Comparison of ENCODE assay signal across 16 cellular contexts in the genomic region with DNA sequence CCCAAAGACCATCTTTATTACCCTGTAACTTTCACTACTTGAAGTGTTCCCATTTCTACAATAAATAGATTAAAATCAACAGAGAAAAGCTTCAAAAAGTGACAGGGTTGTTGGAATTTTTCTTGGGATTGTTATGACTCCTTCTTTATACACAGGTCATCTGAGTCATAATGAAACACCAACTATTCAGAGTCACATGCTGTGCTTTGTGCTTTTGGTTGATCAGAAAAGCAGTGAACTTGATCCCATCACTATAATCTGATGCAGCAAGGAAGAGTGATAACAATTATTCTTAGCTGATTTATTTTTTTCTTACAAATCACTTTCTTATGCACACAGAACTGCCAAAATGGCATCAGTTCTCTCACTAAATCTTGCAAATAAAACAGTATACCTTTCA.
DNase-seq lines count a peak whose midpoint lies in the region; ATAC-seq, FAIRE-seq and TF ChIP-seq lines count a peak whose summit lies in the region.
"Had no signal": no experiment of that assay in that cellular context is flagged by ENCODE, and none has a peak within 500 bp of the region (broad histone marks: within the 10 kb centered on the region; RNA-seq: fewer than 3 reads in every experiment).

No MANE protein-coding gene starts in this region.

- POLR2A ChIA-PET in A673 (lab: Charles Lee; ENCODE audit: low non-redundant PET), result interaction anchor here (0.6 kb wide), 1 partner anchor 1596 kb away, joined by 3 read pairs; no protein-coding TSS in a partner anchor

- no peaks in the 10 kb centered on the region for H3K9me3 ChIP-seq in A673 (ENCODE audit: low read depth, low read length, poor library complexity, severe bottlenecking)
- H3K9me3 ChIP-seq in transverse colon, result no peaks in the 10 kb centered on the region

- in situ Hi-C loops in transverse colon (cut with MboI; ENCODE audit: low pct_ligation_motif_present in 1 of 4, low pct_unique_long_range_greater_than_20kb in 1 of 4, low sequenced_read_pairs in 3 of 4), result no loop called here

- TF ChIP-seq CTCF in A673 (conservative IDR thresholded peaks at IDR 0.05; ENCODE audit: low read depth, low read length) (no peak), transverse colon (IDR thresholded peaks at IDR 0.05) (no peak)

- H3K36me3 ChIP-seq in A673 (ENCODE audit: insufficient read depth, low read length, poor library complexity, severe bottlenecking), result no peaks in the 10 kb centered on the region
- H3K36me3 ChIP-seq in transverse colon, result no peaks in the 10 kb centered on the region

- DNase-seq in A673 (ENCODE audit: low spot score) (peak; percentile 8), HTR-8/SVneo (ENCODE audit: insufficient read length, low spot score) (peak; percentile 5), brain pericyte (ENCODE audit: low read depth, low spot score) (peak; percentile 17), glomerular visceral epithelial cell (ENCODE audit: extremely low spot score) (peak; percentile 40), COLO668 (lab: John Stamatoyannopoulos, UW; ENCODE audit: unreplicated experiment) (no peak), NCI-H524 treated with DMSO at 0.1 percent for 48 hours (lab: John Stamatoyannopoulos, UW) (no peak), transverse colon (no peak)
- DNase-seq: activated B cell treated with CpG ODN at 0.5 μM for 24 hours; AML-193; GF-D8; MM.1S; naive B cell; stimulated activated CD4-positive, alpha-beta T cell treated with anti-CD3 and anti-CD28 coated beads, Interleukin-15, amount 100 ng/mL, for 24 hours had no signal

- no peak for ATAC-seq in HG03342 (IDR thresholded peaks at IDR 0.05; ENCODE audit: unreplicated experiment)
- ATAC-seq: activated T-helper 17 cell treated with anti-CD3 and anti-CD28 coated beads, Interleukin-2, amount 50 U/mL, for 72 hours; stimulated activated effector memory CD8-positive, alpha-beta T cell treated with anti-CD3 and anti-CD28 coated beads, Interleukin-12 subunit alpha, Interleukin-12 subunit beta, amount 100 ng/mL, for 72 hours had no signal

- no peak overlapping the region for H3K4me3 ChIP-seq in A673 (ENCODE audit: low read depth, low read length, poor library complexity, severe bottlenecking)
- H3K4me3 ChIP-seq in transverse colon, result no peak overlapping the region

- TF ChIP-seq POLR2A in transverse colon (IDR thresholded peaks at IDR 0.05), result no peak

- no TSS peak for BruUV-seq in A673 (replicated peaks; lab: Mats Ljungman, UMichigan)

- TF ChIP-seq EP300 in transverse colon (IDR thresholded peaks at IDR 0.05; ENCODE audit: low read depth), result no peak

- H3K27ac ChIP-seq in A673 (ENCODE audit: low read depth, low read length, poor library complexity, severe bottlenecking) (no peak overlapping the region), transverse colon (no peak overlapping the region)

- no peak for FAIRE-seq in HTR-8/SVneo (lab: Jason Lieb, UNC)

- H3K4me1 ChIP-seq in A673 (ENCODE audit: insufficient read depth, low read length, poor library complexity, severe bottlenecking) (peaks cover 15% of the 10 kb centered on the region), transverse colon (peaks cover 0 to 4% (median 0%) of the 10 kb centered on the region in 4 donors)

- intact Hi-C loops in A673 (cut with micrococcal nuclease; ENCODE audit: unreplicated experiment), result no loop called here
- intact Hi-C loops in transverse colon (cut with DNase I; ENCODE audit: low total_unique reads), result no loop called here

- H3K27me3 ChIP-seq in A673 (replicated peaks; ENCODE audit: insufficient read depth, low read depth, low read length, poor library complexity), result no peaks in the 10 kb centered on the region
- no peaks in the 10 kb centered on the region for H3K27me3 ChIP-seq in transverse colon

- CTCF ChIA-PET in A673 (lab: Charles Lee), result no interaction called here

Comparison
In these comparisons a context has a peak if more than half of its experiments do, and no peak if none do; other contexts are left out.
1. DNase-seq: peak in A673 (single experiment), HTR-8/SVneo (single experiment), brain pericyte (single experiment) and glomerular visceral epithelial cell (single experiment); none in COLO668 (single experiment), NCI-H524 treated with DMSO at 0.1 percent for 48 hours (single experiment) and transverse colon (single experiment).